Comparison of ENCODE assay signal across 8 cellular contexts in the genomic region with DNA sequence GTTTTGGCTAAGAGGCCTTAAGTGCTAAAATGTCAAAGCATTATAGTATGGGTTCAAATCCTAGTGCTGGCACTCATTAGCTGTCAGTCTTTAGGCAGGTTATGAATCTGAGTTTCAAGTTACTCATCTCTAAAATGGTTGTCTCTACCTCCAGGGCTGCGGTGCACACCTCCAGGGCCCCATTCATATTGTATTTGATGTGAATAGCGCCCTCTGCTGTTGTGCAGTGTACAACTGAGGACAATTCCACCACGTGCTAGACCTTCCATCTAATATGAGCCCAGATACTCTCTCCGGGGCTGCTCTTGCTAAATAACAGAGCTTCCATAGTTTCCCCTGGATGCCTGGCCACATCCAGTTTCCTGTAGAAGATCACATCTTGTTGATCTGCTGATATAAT. TPM values are rescaled to one million over a fixed set of nuclear protein-coding genes. Genes with fewer than 3 reads are reported as not detected.
DNase-seq lines count a peak whose midpoint lies in the region; ATAC-seq and TF ChIP-seq lines count a peak whose summit lies in the region.

No MANE protein-coding gene starts in this region.

- peak; percentile 49 for TF ChIP-seq CTCF in GM12865 (IDR thresholded peaks at IDR 0.05; ENCODE audit: insufficient read depth, low read depth, low read length, missing control alignments)

- peak; percentile 93 for ATAC-seq in naive thymus-derived CD4-positive, alpha-beta T cell
- ATAC-seq in HG02588 (IDR thresholded peaks at IDR 0.05; ENCODE audit: unreplicated experiment): no peak
- no peak for ATAC-seq in GM19463 (IDR thresholded peaks at IDR 0.05; ENCODE audit: unreplicated experiment)

- peak overlapping the region; percentile 60 for H3K27ac ChIP-seq in naive thymus-derived CD4-positive, alpha-beta T cell (ENCODE audit: low read depth, low read length)

- peak overlapping the region; percentile 35 to 78 (median 60) for H3K4me3 Mint-ChIP-seq in naive thymus-derived CD4-positive, alpha-beta T cell

- peaks cover 25 to 75% (median 29%) of the 10 kb centered on the region in 3 experiments for H3K36me3 ChIP-seq in naive thymus-derived CD4-positive, alpha-beta T cell (ENCODE audit: control insufficient read depth in 2 of 3, insufficient read depth in 3 of 3, low read length in 3 of 3)

- intact Hi-C loops in naive thymus-derived CD4-positive, alpha-beta T cell (cut with micrococcal nuclease): loop anchor here (1.0 to 2.0 kb wide), 9 partner anchors 9 to 231 kb away; a partner anchor contains a TSS

- DNase-seq in GM12865 (ENCODE audit: low read depth) (peak; percentile 70), SHP77 treated with DMSO at 0.1 percent for 48 hours (lab: John Stamatoyannopoulos, UW) (peak; percentile 9), SK-N-DZ (ENCODE audit: low spot score) (no peak), NCI-H526 treated with DMSO at 0.1 percent for 48 hours (lab: John Stamatoyannopoulos, UW) (no peak)
- DNase-seq in activated naive CD4-positive, alpha-beta T cell treated with Interleukin-2 at 50 U/mL for 16 hours: peak; percentile 86
- DNase-seq in naive thymus-derived CD4-positive, alpha-beta T cell: peak in 8 of 9 donors; percentile 66 to 81 (median 78)

- H3K4me3 ChIP-seq in GM12865 (ENCODE audit: low read depth, low read length): no peak overlapping the region
- H3K4me3 ChIP-seq in naive thymus-derived CD4-positive, alpha-beta T cell (ENCODE audit: low read length): no peak overlapping the region

- CTCF ChIA-PET in naive thymus-derived CD4-positive, alpha-beta T cell (lab: Charles Lee): interaction anchor here (0.5 to 15.3 kb wide), 17 partner anchors 11 to 236 kb away, joined by 3 to 238 read pairs (median 7); a partner anchor contains a TSS

- H3K9me3 ChIP-seq in naive thymus-derived CD4-positive, alpha-beta T cell (ENCODE audit: control insufficient read depth in 2 of 3, low read length in 3 of 3): no peaks in the 10 kb centered on the region

- peaks cover 23 to 61% (median 54%) of the 10 kb centered on the region in 5 donors for H3K36me3 Mint-ChIP-seq in naive thymus-derived CD4-positive, alpha-beta T cell

- H3K27ac Mint-ChIP-seq in naive thymus-derived CD4-positive, alpha-beta T cell: peak overlapping the region; percentile 79 to 98 (median 91)

- H3K27me3 ChIP-seq in naive thymus-derived CD4-positive, alpha-beta T cell (ENCODE audit: control insufficient read depth in 2 of 2, insufficient read depth in 2 of 2, low read length in 2 of 2): no peaks in the 10 kb centered on the region

- H3K4me1 ChIP-seq in naive thymus-derived CD4-positive, alpha-beta T cell (ENCODE audit: control insufficient read depth in 2 of 2, insufficient read depth in 2 of 2, low read length in 2 of 2): peaks cover 40 to 58% of the 10 kb centered on the region in 2 donors

- H3K4me1 Mint-ChIP-seq in naive thymus-derived CD4-positive, alpha-beta T cell: peaks cover 44 to 89% (median 81%) of the 10 kb centered on the region in 7 donors

- H3K27me3 Mint-ChIP-seq in naive thymus-derived CD4-positive, alpha-beta T cell: no peaks in the 10 kb centered on the region

- POLR2A ChIA-PET in naive thymus-derived CD4-positive, alpha-beta T cell (lab: Charles Lee): interaction anchor here (0.9 to 14.2 kb wide), 10 partner anchors 9 to 54 kb away, joined by 3 to 319 read pairs (median 4); a partner anchor contains a TSS

- H3K9me3 Mint-ChIP-seq in naive thymus-derived CD4-positive, alpha-beta T cell: no peaks in the 10 kb centered on the region

RNA-seq across cellular contexts. Expression of a gene that starts 54.3 kb away (rescaled TPM):
- 100 to 1,000 TPM in 4 of 5 experiments, 10 to 100 TPM in 1; 80.3 to 171 (median 152) TPM for total RNA-seq in naive thymus-derived CD4-positive, alpha-beta T cell
- polyA plus RNA-seq in naive thymus-derived CD4-positive, alpha-beta T cell: 100 to 1,000 TPM; 132 to 134 TPM
- polyA plus RNA-seq in SK-N-DZ (2014; cell fraction: cytosol; rRNA removed): 22.0 and 27.1 TPM in 2 replicates
- polyA plus RNA-seq in SK-N-DZ (2014; cell fraction: nucleus; rRNA removed): 25.1 and 26.3 TPM in 2 replicates

RNA-seq across cellular contexts. Expression of a gene that starts 54.6 kb away (rescaled TPM):
- 10 to 100 TPM; 12.4 to 23.6 (median 15.7) TPM for total RNA-seq in naive thymus-derived CD4-positive, alpha-beta T cell
- 10 to 100 TPM; 11.6 to 17.5 TPM for polyA plus RNA-seq in naive thymus-derived CD4-positive, alpha-beta T cell
- polyA plus RNA-seq in SK-N-DZ (2014; cell fraction: cytosol; rRNA removed): 30.8 and 32.7 TPM in 2 replicates
- 13.5 and 14.0 TPM in 2 replicates for polyA plus RNA-seq in SK-N-DZ (2014; cell fraction: nucleus; rRNA removed)

Comparison
In these comparisons a context has a peak if more than half of its experiments do, and no peak if none do; other contexts are left out.
1. DNase-seq: peak in GM12865 (single experiment), SHP77 treated with DMSO at 0.1 percent for 48 hours (single experiment), activated naive CD4-positive, alpha-beta T cell treated with Interleukin-2 at 50 U/mL for 16 hours (single experiment) and naive thymus-derived CD4-positive, alpha-beta T cell (8 of 9); none in SK-N-DZ (single experiment) and NCI-H526 treated with DMSO at 0.1 percent for 48 hours (single experiment).